In genomic region chr3:179652467-179653105, GRCh38 we compare ENCODE assay signal across 8 cellular contexts. TPM values are rescaled to one million over a fixed set of nuclear protein-coding genes. Genes with fewer than 3 reads are reported as not detected.
A peak's percentile ranks its signal among the peaks of the same experiment; 100 is the strongest.
DNase-seq lines count a peak whose midpoint lies in the region; ATAC-seq and TF ChIP-seq lines count a peak whose summit lies in the region.

A gene with protein sequence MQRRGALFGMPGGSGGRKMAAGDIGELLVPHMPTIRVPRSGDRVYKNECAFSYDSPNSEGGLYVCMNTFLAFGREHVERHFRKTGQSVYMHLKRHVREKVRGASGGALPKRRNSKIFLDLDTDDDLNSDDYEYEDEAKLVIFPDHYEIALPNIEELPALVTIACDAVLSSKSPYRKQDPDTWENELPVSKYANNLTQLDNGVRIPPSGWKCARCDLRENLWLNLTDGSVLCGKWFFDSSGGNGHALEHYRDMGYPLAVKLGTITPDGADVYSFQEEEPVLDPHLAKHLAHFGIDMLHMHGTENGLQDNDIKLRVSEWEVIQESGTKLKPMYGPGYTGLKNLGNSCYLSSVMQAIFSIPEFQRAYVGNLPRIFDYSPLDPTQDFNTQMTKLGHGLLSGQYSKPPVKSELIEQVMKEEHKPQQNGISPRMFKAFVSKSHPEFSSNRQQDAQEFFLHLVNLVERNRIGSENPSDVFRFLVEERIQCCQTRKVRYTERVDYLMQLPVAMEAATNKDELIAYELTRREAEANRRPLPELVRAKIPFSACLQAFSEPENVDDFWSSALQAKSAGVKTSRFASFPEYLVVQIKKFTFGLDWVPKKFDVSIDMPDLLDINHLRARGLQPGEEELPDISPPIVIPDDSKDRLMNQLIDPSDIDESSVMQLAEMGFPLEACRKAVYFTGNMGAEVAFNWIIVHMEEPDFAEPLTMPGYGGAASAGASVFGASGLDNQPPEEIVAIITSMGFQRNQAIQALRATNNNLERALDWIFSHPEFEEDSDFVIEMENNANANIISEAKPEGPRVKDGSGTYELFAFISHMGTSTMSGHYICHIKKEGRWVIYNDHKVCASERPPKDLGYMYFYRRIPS (plus strand): TSS chr3:179653040. CDS start chr3:179653226, 186 bp downstream.

- no peaks in the 10 kb centered on the region for H3K9me3 ChIP-seq in BLaER1 treated with 17β-estradiol and CSF1 and Interleukin-3, amounts not matched to agents 10 nM and 100 nM (replicated peaks in 1 of 11)
- H3K9me3 ChIP-seq in ectodermal cell (ENCODE audit: control insufficient read depth, low read length), result no peaks in the 10 kb centered on the region
- no peaks in the 10 kb centered on the region for H3K9me3 ChIP-seq in lower lobe of right lung

- H3K27me3 ChIP-seq in BLaER1 treated with 17β-estradiol and CSF1 and Interleukin-3, amounts not matched to agents 10 nM and 100 nM, result no peaks in the 10 kb centered on the region
- H3K27me3 ChIP-seq in ectodermal cell (ENCODE audit: control insufficient read depth, insufficient read depth, low read length, poor library complexity, severe bottlenecking), result no peaks in the 10 kb centered on the region
- no peaks in the 10 kb centered on the region for H3K27me3 ChIP-seq in lower lobe of right lung (ENCODE audit: low read depth)

- peaks cover 0 to 22% (median 16%) of the 10 kb centered on the region in 11 experiments; a peak in 14 of 22 replicates for H3K36me3 ChIP-seq in BLaER1 treated with 17β-estradiol and CSF1 and Interleukin-3, amounts not matched to agents 10 nM and 100 nM
- H3K36me3 ChIP-seq in ectodermal cell (ENCODE audit: control insufficient read depth, insufficient read depth, low read length) (no peaks in the 10 kb centered on the region), lower lobe of right lung (no peaks in the 10 kb centered on the region)

- DNase-seq in NCI-H524 treated with DMSO at 0.1 percent for 48 hours (lab: John Stamatoyannopoulos, UW) (peak; percentile 47), lower lobe of right lung (peak; percentile 75)
- peak; percentile 39 to 47 for DNase-seq in activated CD4-positive, alpha-beta T cell treated with anti-CD3 and anti-CD28 coated beads, Interleukin-2, amount 50 U/mL, for 24 hours (ENCODE audit: low read depth in 1 of 2, low spot score in 1 of 2)
- DNase-seq in stimulated activated CD4-positive, alpha-beta T cell treated with anti-CD3 and anti-CD28 coated beads, TNF-alpha, amount 100 ng/mL, for 24 hours (ENCODE audit: low read depth in 3 of 3), result peak; percentile 17 to 54 (median 24)

- intact Hi-C loops in lower lobe of right lung (cut with DNase I), result no loop called here

- no peak for TF ChIP-seq CTCF in lower lobe of right lung (IDR thresholded peaks at IDR 0.05)

- peaks cover 21 to 40% (median 27%) of the 10 kb centered on the region in 10 experiments for H3K4me1 ChIP-seq in BLaER1 treated with 17β-estradiol and CSF1 and Interleukin-3, amounts not matched to agents 10 nM and 100 nM
- peaks cover 8% of the 10 kb centered on the region for H3K4me1 ChIP-seq in ectodermal cell (ENCODE audit: control insufficient read depth, insufficient read depth, low read length)
- peaks cover 19% of the 10 kb centered on the region for H3K4me1 ChIP-seq in lower lobe of right lung

- H3K4me2 ChIP-seq in BLaER1 treated with 17β-estradiol and CSF1 and Interleukin-3, amounts not matched to agents 10 nM and 100 nM, result peak within 1 kb of the TSS; percentile 78 to 96 (median 87)

- peak within 1 kb of the TSS; percentile 84 to 93 (median 88) for H3K4me3 ChIP-seq in BLaER1 treated with 17β-estradiol and CSF1 and Interleukin-3, amounts not matched to agents 10 nM and 100 nM
- peak within 1 kb of the TSS; percentile 72 for H3K4me3 ChIP-seq in ectodermal cell (ENCODE audit: insufficient read depth, low read depth, low read length)
- H3K4me3 ChIP-seq in lower lobe of right lung, result peak within 1 kb of the TSS; percentile 83

- ATAC-seq in HG03342 (IDR thresholded peaks at IDR 0.05; ENCODE audit: unreplicated experiment) (peak; percentile 60), lower lobe of right lung (peak; percentile 75 to 83)

- TF ChIP-seq POLR2A in GM19099 (IDR thresholded peaks at IDR 0.05; ENCODE audit: extremely low read depth, insufficient read length, low read depth), result peak; percentile 38

- H4K20me1 ChIP-seq in BLaER1 treated with 17β-estradiol and CSF1 and Interleukin-3, amounts not matched to agents 10 nM and 100 nM, result peaks cover 0 to 38% (median 30%) of the 10 kb centered on the region in 11 experiments; a peak in 14 of 22 replicates

- H3K9ac ChIP-seq in BLaER1 treated with 17β-estradiol and CSF1 and Interleukin-3, amounts not matched to agents 10 nM and 100 nM, result peak within 1 kb of the TSS; percentile 83 to 99 (median 99)

- WGBS in ectodermal cell, 2 experiments, result 1% methylated on average over 58 of the region's 58 CpGs

- peak within 1 kb of the TSS; percentile 76 to 99 (median 98) for H3K27ac ChIP-seq in BLaER1 treated with 17β-estradiol and CSF1 and Interleukin-3, amounts not matched to agents 10 nM and 100 nM
- H3K27ac ChIP-seq in ectodermal cell (ENCODE audit: insufficient read depth, low read depth, low read length, poor library complexity, severe bottlenecking) (peak within 1 kb of the TSS; percentile 91), lower lobe of right lung (peak within 1 kb of the TSS; percentile 92)

RNA-seq across cellular contexts. Expression of the gene that starts here (rescaled TPM):
- 21.1 TPM for polyA plus RNA-seq in ectodermal cell (2013, experiment 1 of 4)
- polyA plus RNA-seq in ectodermal cell (2013, experiment 2 of 4), result 20.6 TPM
- polyA plus RNA-seq in ectodermal cell (2013, experiment 3 of 4), result 21.1 TPM
- polyA plus RNA-seq in ectodermal cell (2013, experiment 4 of 4), result 18.6 TPM
- total RNA-seq in lower lobe of right lung, result 13.9 TPM

Comparison
In these comparisons a context has a peak if more than half of its experiments do, and no peak if none do; other contexts are left out.
1. Peak in every context shown above with its lines: DNase-seq, ATAC-seq, H3K4me3 ChIP-seq and H3K27ac ChIP-seq.
2. DNase-seq: peak in every context shown above with its lines; median percentile 75 in lower lobe of right lung; 47 in NCI-H524 treated with DMSO at 0.1 percent for 48 hours; 43 in activated CD4-positive, alpha-beta T cell treated with anti-CD3 and anti-CD28 coated beads, Interleukin-2, amount 50 U/mL, for 24 hours; 24 in stimulated activated CD4-positive, alpha-beta T cell treated with anti-CD3 and anti-CD28 coated beads, TNF-alpha, amount 100 ng/mL, for 24 hours.